Comparison of ENCODE assay signal across 27 cellular contexts in genomic region chr1:172813330-172813729, GRCh38.
A peak's percentile ranks its signal among the peaks of the same experiment; 100 is the strongest.
DNase-seq lines count a peak whose midpoint lies in the region; ATAC-seq, FAIRE-seq and TF ChIP-seq lines count a peak whose summit lies in the region.
"Had no signal": no experiment of that assay in that cellular context is flagged by ENCODE, and none has a peak within 500 bp of the region (broad histone marks: within the 10 kb centered on the region; RNA-seq: fewer than 3 reads in every experiment).

No MANE protein-coding gene starts in this region.

- no peak overlapping the region for H3K4me3 ChIP-seq in bronchial epithelial cell (ENCODE audit: low read depth, low read length)
- H3K4me3 ChIP-seq: A549, BLaER1, GM12878 had no signal

- intact Hi-C loops in activated CD4-positive, alpha-beta T cell treated with anti-CD3 and anti-CD28 coated beads, Interleukin-2, amount 10 ng/mL, durations not matched to agents 24 days and 14 days (cut with micrococcal nuclease): no loop called here
- intact Hi-C loops in activated B cell treated with CpG ODN at 0.5 μM for 24 hours (cut with micrococcal nuclease): no loop called here

- peaks cover 8% of the 10 kb centered on the region for H3K36me3 Mint-ChIP-seq in activated CD4-positive, alpha-beta T cell treated with anti-CD3 and anti-CD28 coated beads, Interleukin-2, amount 10 ng/mL, durations not matched to agents 24 days and 14 days (ENCODE audit: low read depth)
- no peaks in the 10 kb centered on the region for H3K36me3 Mint-ChIP-seq in activated B cell treated with CpG ODN at 0.5 μM for 24 hours (ENCODE audit: low read depth)
- peaks cover 5% of the 10 kb centered on the region for H3K36me3 Mint-ChIP-seq in stimulated activated memory B cell treated with anti-CD40 and anti-IgM and Interleukin-4, amounts not matched to agents 10 μg/mL and 1 μg/mL and 100 μg/mL, for 72 hours
- H3K36me3 Mint-ChIP-seq: CD14-positive monocyte; CD4-positive, alpha-beta memory T cell; CD4-positive, CD25-positive, alpha-beta regulatory T cell had no signal

- no peak for FAIRE-seq in bronchial epithelial cell (lab: Jason Lieb, UNC)
- FAIRE-seq: A549, GM12878, GM12892, GM18507 had no signal

- no peak overlapping the region for H3K27ac Mint-ChIP-seq in activated CD4-positive, alpha-beta T cell treated with anti-CD3 and anti-CD28 coated beads, Interleukin-2, amount 10 ng/mL, durations not matched to agents 24 days and 14 days
- H3K27ac Mint-ChIP-seq in activated B cell treated with CpG ODN at 0.5 μM for 24 hours: peak overlapping the region; percentile 6
- H3K27ac Mint-ChIP-seq in stimulated activated memory B cell treated with anti-CD40 and anti-IgM and Interleukin-4, amounts not matched to agents 10 μg/mL and 1 μg/mL and 100 μg/mL, for 72 hours: peak overlapping the region; percentile 53
- H3K27ac Mint-ChIP-seq: CD14-positive monocyte; CD4-positive, alpha-beta memory T cell; CD4-positive, CD25-positive, alpha-beta regulatory T cell; CD8-positive, alpha-beta memory T cell had no signal

- POLR2A ChIA-PET in activated B cell treated with CpG ODN at 0.5 μM for 24 hours (lab: Charles Lee): no interaction called here

- H3K27me3 ChIP-seq in bronchial epithelial cell (ENCODE audit: control insufficient read depth, insufficient read depth, low read length): no peaks in the 10 kb centered on the region
- H3K27me3 ChIP-seq: BE2C, BLaER1 had no signal

- TF ChIP-seq CTCF in activated B cell treated with CpG ODN at 0.5 μM for 24 hours (IDR thresholded peaks at IDR 0.05) (no peak), bronchial epithelial cell (IDR thresholded peaks at IDR 0.05; ENCODE audit: insufficient read depth, low read length, severe bottlenecking) (no peak)

- peak; percentile 27 for DNase-seq in activated CD4-positive, alpha-beta T cell treated with anti-CD3 and anti-CD28 coated beads, Interleukin-2, amount 10 ng/mL, durations not matched to agents 24 days and 14 days
- DNase-seq in activated CD4-positive, alpha-beta T cell treated with anti-CD3 and anti-CD28 coated beads, Interleukin-2, amount 50 U/mL, for 48 hours: no peak
- no peak for DNase-seq in activated B cell treated with CpG ODN at 0.5 μM for 24 hours
- peak; percentile 17 for DNase-seq in bronchial epithelial cell (ENCODE audit: low read depth)
- DNase-seq in stimulated activated CD4-positive, alpha-beta T cell treated with anti-CD3 and anti-CD28 coated beads, Interleukin-4, amount 100 ng/mL, for 4 hours: no peak
- DNase-seq in NCI-H2196 (lab: John Stamatoyannopoulos, UW; ENCODE audit: unreplicated experiment): no peak
- DNase-seq: BE2C; C1 segment of cervical spinal cord; CD4-positive, alpha-beta memory T cell; CD4-positive, CD25-positive, alpha-beta regulatory T cell; CD8-positive, alpha-beta memory T cell; COR-L47; DMS 273 treated with DMSO at 0.1 percent for 48 hours; DMS153; DMS53; DMS79; DND-41; EL; GDM1 had no signal

- CTCF ChIA-PET in activated B cell treated with CpG ODN at 0.5 μM for 24 hours (lab: Charles Lee): no interaction called here

- no peak overlapping the region for H3K4me3 Mint-ChIP-seq in activated CD4-positive, alpha-beta T cell treated with anti-CD3 and anti-CD28 coated beads, Interleukin-2, amount 10 ng/mL, durations not matched to agents 24 days and 14 days
- H3K4me3 Mint-ChIP-seq in activated B cell treated with CpG ODN at 0.5 μM for 24 hours: no peak overlapping the region
- H3K4me3 Mint-ChIP-seq in stimulated activated memory B cell treated with anti-CD40 and anti-IgM and Interleukin-4, amounts not matched to agents 10 μg/mL and 1 μg/mL and 100 μg/mL, for 72 hours: no peak overlapping the region
- H3K4me3 Mint-ChIP-seq: CD14-positive monocyte; CD4-positive, alpha-beta memory T cell; CD8-positive, alpha-beta memory T cell had no signal

- H3K27me3 Mint-ChIP-seq in activated CD4-positive, alpha-beta T cell treated with anti-CD3 and anti-CD28 coated beads, Interleukin-2, amount 10 ng/mL, durations not matched to agents 24 days and 14 days: peaks cover 22% of the 10 kb centered on the region
- H3K27me3 Mint-ChIP-seq in activated B cell treated with CpG ODN at 0.5 μM for 24 hours: no peaks in the 10 kb centered on the region
- H3K27me3 Mint-ChIP-seq in stimulated activated memory B cell treated with anti-CD40 and anti-IgM and Interleukin-4, amounts not matched to agents 10 μg/mL and 1 μg/mL and 100 μg/mL, for 72 hours: no peaks in the 10 kb centered on the region
- H3K27me3 Mint-ChIP-seq: CD4-positive, alpha-beta memory T cell; CD8-positive, alpha-beta memory T cell had no signal

- H3K9me3 Mint-ChIP-seq in activated CD4-positive, alpha-beta T cell treated with anti-CD3 and anti-CD28 coated beads, Interleukin-2, amount 10 ng/mL, durations not matched to agents 24 days and 14 days: peaks cover 48% of the 10 kb centered on the region
- H3K9me3 Mint-ChIP-seq in activated B cell treated with CpG ODN at 0.5 μM for 24 hours: no peaks in the 10 kb centered on the region
- H3K9me3 Mint-ChIP-seq in stimulated activated memory B cell treated with anti-CD40 and anti-IgM and Interleukin-4, amounts not matched to agents 10 μg/mL and 1 μg/mL and 100 μg/mL, for 72 hours: peaks cover 7% of the 10 kb centered on the region

- H3K36me3 ChIP-seq in bronchial epithelial cell (ENCODE audit: control insufficient read depth, insufficient read depth, low read length): no peaks in the 10 kb centered on the region
- H3K36me3 ChIP-seq: BE2C, BLaER1 had no signal

- peaks cover 20% of the 10 kb centered on the region for H3K4me1 Mint-ChIP-seq in activated CD4-positive, alpha-beta T cell treated with anti-CD3 and anti-CD28 coated beads, Interleukin-2, amount 10 ng/mL, durations not matched to agents 24 days and 14 days
- H3K4me1 Mint-ChIP-seq in activated B cell treated with CpG ODN at 0.5 μM for 24 hours: peaks cover 43% of the 10 kb centered on the region
- H3K4me1 Mint-ChIP-seq in stimulated activated memory B cell treated with anti-CD40 and anti-IgM and Interleukin-4, amounts not matched to agents 10 μg/mL and 1 μg/mL and 100 μg/mL, for 72 hours: peaks cover 42% of the 10 kb centered on the region

- no peak for ATAC-seq in activated B cell treated with CpG ODN at 0.5 μM for 24 hours (ENCODE audit: low read depth)
- no peak for ATAC-seq in stimulated activated memory B cell treated with anti-CD40 and anti-IgM and Interleukin-4, amounts not matched to agents 10 μg/mL and 1 μg/mL and 100 μg/mL, for 72 hours
- ATAC-seq in GM21737 (IDR thresholded peaks at IDR 0.05; ENCODE audit: unreplicated experiment): no peak
- ATAC-seq: A549, GM12878 had no signal

Comparison
In these comparisons a context has a peak if more than half of its experiments do, and no peak if none do; other contexts are left out.
1. DNase-seq: peak in activated CD4-positive, alpha-beta T cell treated with anti-CD3 and anti-CD28 coated beads, Interleukin-2, amount 10 ng/mL, durations not matched to agents 24 days and 14 days (single experiment) and bronchial epithelial cell (single experiment); none in activated CD4-positive, alpha-beta T cell treated with anti-CD3 and anti-CD28 coated beads, Interleukin-2, amount 50 U/mL, for 48 hours (0 of 2), activated B cell treated with CpG ODN at 0.5 μM for 24 hours (single experiment), stimulated activated CD4-positive, alpha-beta T cell treated with anti-CD3 and anti-CD28 coated beads, Interleukin-4, amount 100 ng/mL, for 4 hours (0 of 2) and NCI-H2196 (single experiment).